ENCODE assay signal across 8 cellular contexts in genomic region chr4:47926667-47927258, GRCh38. TPM values are rescaled to one million over a fixed set of nuclear protein-coding genes. Genes with fewer than 3 reads are reported as not detected.
A peak's percentile ranks its signal among the peaks of the same experiment; 100 is the strongest.
DNase-seq lines count a peak whose midpoint lies in the region; ATAC-seq, FAIRE-seq and TF ChIP-seq lines count a peak whose summit lies in the region.

No MANE protein-coding gene starts in this region.

- H3K27me3 Mint-ChIP-seq in CD8-positive, alpha-beta T cell (ENCODE audit: low read depth), result peaks cover 24% of the 10 kb centered on the region

- H3K36me3 Mint-ChIP-seq in CD8-positive, alpha-beta T cell, result no peaks in the 10 kb centered on the region

- no peak for TF ChIP-seq EP300 in ovary (IDR thresholded peaks at IDR 0.05)

- no peaks in the 10 kb centered on the region for H3K9me3 ChIP-seq in CD8-positive, alpha-beta T cell (ENCODE audit: low read length)
- no peaks in the 10 kb centered on the region; the same call in 1 of the 2 replicates for H3K9me3 ChIP-seq in PC-9 (ENCODE audit: insufficient read depth, low read depth)
- H3K9me3 ChIP-seq in ovary, result no peaks in the 10 kb centered on the region

- peak; percentile 92 for FAIRE-seq in GM19239 (lab: Jason Lieb, UNC)

- H3K27ac Mint-ChIP-seq in CD8-positive, alpha-beta T cell, result no peak overlapping the region

- POLR2A ChIA-PET in CD8-positive, alpha-beta T cell (lab: Charles Lee), result no interaction called here
- POLR2A ChIA-PET in PC-9 (lab: Charles Lee; ENCODE audit: unreplicated experiment), result no interaction called here

- H3K4me1 Mint-ChIP-seq in CD8-positive, alpha-beta T cell (ENCODE audit: low read depth), result peaks cover 8% of the 10 kb centered on the region

- no peak for TF ChIP-seq POLR2A in ovary (IDR thresholded peaks at IDR 0.05)

- no peaks in the 10 kb centered on the region for H3K27me3 ChIP-seq in CD8-positive, alpha-beta T cell (ENCODE audit: insufficient read depth, low read length)
- H3K27me3 ChIP-seq in PC-9 (ENCODE audit: insufficient read depth, low read depth) (no peaks in the 10 kb centered on the region), ovary (no peaks in the 10 kb centered on the region)

- no peak overlapping the region for H3K4me3 ChIP-seq in CD8-positive, alpha-beta T cell (ENCODE audit: low read depth, low read length)
- H3K4me3 ChIP-seq in PC-9 (no peak overlapping the region), ovary (no peak overlapping the region)

- no peaks in the 10 kb centered on the region for H3K9me3 Mint-ChIP-seq in CD8-positive, alpha-beta T cell

- no peaks in the 10 kb centered on the region for H3K36me3 ChIP-seq in CD8-positive, alpha-beta T cell (ENCODE audit: insufficient read depth, low read length)
- H3K36me3 ChIP-seq in PC-9 (ENCODE audit: low read depth) (no peaks in the 10 kb centered on the region), ovary (no peaks in the 10 kb centered on the region)

- CTCF ChIA-PET in CD8-positive, alpha-beta T cell (lab: Charles Lee), result interaction anchor here (1.0 to 2.5 kb wide), 2 partner anchors 10 to 159 kb away, joined by 3 to 8 read pairs; no protein-coding TSS in a partner anchor
- CTCF ChIA-PET in PC-9 (lab: Charles Lee), result no interaction called here

- no peaks in the 10 kb centered on the region for H3K9me2 ChIP-seq in PC-9 (ENCODE audit: insufficient read depth)

- peak overlapping the region; percentile 44 for H3K4me3 Mint-ChIP-seq in CD8-positive, alpha-beta T cell

- WGBS in ovary, 3 donors, result 5 to 7% (median 5%) methylated on average over 15 of the region's 15 CpGs

- DNase-seq in CD8-positive, alpha-beta T cell, result peak; percentile 21 to 64 (median 47)
- DNase-seq in GM19239 (ENCODE audit: insufficient read length, low spot score), result no peak
- DNase-seq in PC-9, result peak in 1 of 2 experiments; percentile 18
- DNase-seq in activated naive CD4-positive, alpha-beta T cell (lab: John Stamatoyannopoulos, UW), result peak in 3 of 4 experiments; percentile 2 to 29 (median 3)
- DNase-seq in glomerular visceral epithelial cell (ENCODE audit: extremely low spot score), result peak; percentile 51
- DNase-seq in ovary, result peak; percentile 19 to 45 (median 27)
- no peak for DNase-seq in GDM1 (lab: John Stamatoyannopoulos, UW)

- no peak overlapping the region for H3K4me2 ChIP-seq in PC-9

- H3K27ac ChIP-seq in CD8-positive, alpha-beta T cell (ENCODE audit: low read depth, low read length), result no peak overlapping the region
- no peak overlapping the region for H3K27ac ChIP-seq in PC-9
- no peak overlapping the region for H3K27ac ChIP-seq in ovary

- H3K79me2 ChIP-seq in PC-9 (ENCODE audit: low read depth), result no peaks in the 10 kb centered on the region

- no peak overlapping the region for H2AFZ ChIP-seq in PC-9

- ATAC-seq in CD8-positive, alpha-beta T cell, result peak; percentile 97
- ATAC-seq in HG03342 (IDR thresholded peaks at IDR 0.05; ENCODE audit: unreplicated experiment), result peak; percentile 94

- H3K4me1 ChIP-seq in CD8-positive, alpha-beta T cell (ENCODE audit: insufficient read depth, low read length), result peaks cover 6% of the 10 kb centered on the region
- H3K4me1 ChIP-seq in PC-9 (replicated peaks; ENCODE audit: insufficient read depth) (no peaks in the 10 kb centered on the region), ovary (ENCODE audit: insufficient read depth) (no peaks in the 10 kb centered on the region)

- no TSS peak for BruUV-seq in PC-9 (replicated peaks; lab: Mats Ljungman, UMichigan)

- no peaks in the 10 kb centered on the region for H4K20me1 ChIP-seq in PC-9 (ENCODE audit: insufficient read depth)

- intact Hi-C loops in CD8-positive, alpha-beta T cell (cut with DNase I, micrococcal nuclease), result loop anchor here in 1 of 2 experiments (1.0 to 5.0 kb wide), 3 partner anchors 28 to 216 kb away; no protein-coding TSS in a partner anchor
- intact Hi-C loops in PC-9 (cut with micrococcal nuclease; ENCODE audit: unreplicated experiment), result loop anchor here (5.0 kb wide), 1 partner anchor 166 kb away; no protein-coding TSS in a partner anchor
- intact Hi-C loops in ovary (cut with DNase I), result no loop called here

- TF ChIP-seq CTCF in CD8-positive, alpha-beta T cell (IDR thresholded peaks at IDR 0.05), result peak; percentile 61
- TF ChIP-seq CTCF in PC-9 (conservative IDR thresholded peaks at IDR 0.05), result peak; percentile 40
- TF ChIP-seq CTCF in ovary (IDR thresholded peaks at IDR 0.05), result no peak

- H3F3A ChIP-seq in PC-9 (ENCODE audit: insufficient read depth, low read depth), result no peaks in the 10 kb centered on the region

RNA-seq across cellular contexts. Expression of gene NFXL1, which starts 12.4 kb away (rescaled TPM):
- 1 to 10 TPM; 6.5 to 8.1 TPM for total RNA-seq in CD8-positive, alpha-beta T cell
- total RNA-seq in PC-9 (2021), result 15.5 and 15.7 TPM in 2 replicates
- 10 to 100 TPM; 10.6 to 15.7 (median 14.5) TPM for total RNA-seq in ovary
- polyA plus RNA-seq in ovary, result 1 to 10 TPM; 5.8 to 7.0 TPM

Comparison
In these comparisons a context has a peak if more than half of its experiments do, and no peak if none do; other contexts are left out.
1. DNase-seq: peak in CD8-positive, alpha-beta T cell (7 of 7), activated naive CD4-positive, alpha-beta T cell (3 of 4), glomerular visceral epithelial cell (single experiment) and ovary (5 of 5); none in GM19239 (single experiment) and GDM1 (single experiment).
2. CTCF ChIP-seq: peak in CD8-positive, alpha-beta T cell (single experiment) and PC-9 (single experiment); none in ovary (0 of 3).